In the genomic region with DNA sequence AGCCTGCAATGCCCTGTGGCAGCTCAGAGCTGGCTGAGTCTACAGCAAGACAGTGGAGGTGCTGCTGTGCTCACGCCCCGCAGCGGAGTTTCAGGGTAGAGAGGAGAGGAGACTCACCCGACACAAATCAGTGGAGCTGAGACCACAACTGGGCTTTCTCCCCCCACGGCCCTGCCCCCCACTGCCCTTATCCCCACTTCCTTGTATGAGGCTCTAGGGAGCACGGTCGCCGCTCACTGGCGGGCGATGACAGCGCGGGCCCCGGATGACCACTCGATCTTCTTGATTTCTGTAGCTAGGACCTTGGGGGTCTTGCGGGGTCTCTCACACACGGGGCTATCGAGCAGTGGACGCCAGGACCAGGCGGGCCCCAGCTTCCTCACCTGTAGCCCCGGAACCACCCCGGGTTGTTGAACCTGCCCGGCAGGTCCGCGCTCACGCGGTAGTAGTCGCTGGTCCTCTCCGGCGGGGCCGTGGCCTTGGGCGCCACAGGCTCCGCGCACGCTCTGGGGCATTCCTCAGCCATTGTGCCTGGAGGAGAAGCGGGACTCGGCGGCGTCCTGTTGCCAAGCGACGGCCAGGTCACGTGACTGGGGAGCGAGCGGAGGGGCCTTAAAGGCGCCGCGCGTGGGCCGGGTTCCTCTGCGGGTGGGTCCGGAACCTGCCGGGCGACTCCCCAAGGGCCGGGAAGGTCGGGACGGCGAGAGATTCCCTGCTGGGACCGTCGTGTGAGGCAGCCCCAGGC, we compare ENCODE assay signal across 8 cellular contexts. TPM values are rescaled to one million over a fixed set of nuclear protein-coding genes. Genes with fewer than 3 reads are reported as not detected.
DNase-seq lines count a peak whose midpoint lies in the region; ATAC-seq and TF ChIP-seq lines count a peak whose summit lies in the region.

No MANE protein-coding gene starts in this region.

- H3K9me3 ChIP-seq in OCI-LY7 (ENCODE audit: low read length) (no peaks in the 10 kb centered on the region), esophagus muscularis mucosa (no peaks in the 10 kb centered on the region), muscle layer of colon (ENCODE audit: low read length) (no peaks in the 10 kb centered on the region)

- H3K27me3 ChIP-seq in ACC112 (ENCODE audit: insufficient read depth, low read length) (no peaks in the 10 kb centered on the region), esophagus muscularis mucosa (no peaks in the 10 kb centered on the region), muscle layer of colon (ENCODE audit: control insufficient read depth in 1 of 2, insufficient read depth in 2 of 2, low read length in 2 of 2) (no peaks in the 10 kb centered on the region)

- H3K9me2 ChIP-seq in OCI-LY7 (ENCODE audit: insufficient read depth, low read length) = no peaks in the 10 kb centered on the region

- no peak overlapping the region for H3K27ac ChIP-seq in ACC112 (ENCODE audit: low read depth, low read length)
- H3K27ac ChIP-seq in OCI-LY7 (ENCODE audit: low read depth, low read length, poor library complexity, severe bottlenecking) = no peak overlapping the region
- H3K27ac ChIP-seq in esophagus muscularis mucosa (replicated peaks in 1 of 4) = peak overlapping the region; percentile 78 to 85 (median 84)
- H3K27ac ChIP-seq in muscle layer of colon (ENCODE audit: low read depth, low read length) = peak overlapping the region; percentile 79

- peak overlapping the region; percentile 100 for H3K4me2 ChIP-seq in OCI-LY7 (ENCODE audit: low read length)

- CTCF ChIA-PET in OCI-LY7 (lab: Charles Lee; ENCODE audit: unreplicated experiment) = no interaction called here

- peak overlapping the region; percentile 49 for H3K9ac ChIP-seq in muscle layer of colon (ENCODE audit: low read length)

- peaks cover 4% of the 10 kb centered on the region for H3K27me3 Mint-ChIP-seq in activated T-cell treated with anti-CD3 and anti-CD28 coated beads, Interleukin-2, amount 50 U/mL, for 4 hours (ENCODE audit: low read depth)

- H2AFZ ChIP-seq in ACC112 (ENCODE audit: low read length, unreplicated experiment) = peak overlapping the region; percentile 66
- peak overlapping the region; percentile 99 for H2AFZ ChIP-seq in OCI-LY7 (ENCODE audit: low read length)

- peaks cover 16% of the 10 kb centered on the region for H3K79me2 ChIP-seq in ACC112 (ENCODE audit: control insufficient read depth, insufficient read depth, low read length, unreplicated experiment)
- H3K79me2 ChIP-seq in OCI-LY7 (ENCODE audit: insufficient read depth, low read depth, low read length) = peaks cover 16% of the 10 kb centered on the region; the same call in 1 of the 2 replicates

- no peak for TF ChIP-seq EP300 in esophagus muscularis mucosa (IDR thresholded peaks at IDR 0.05)

- H3K36me3 Mint-ChIP-seq in activated T-cell treated with anti-CD3 and anti-CD28 coated beads, Interleukin-2, amount 50 U/mL, for 4 hours (ENCODE audit: insufficient read depth) = peaks cover 14% of the 10 kb centered on the region

- ATAC-seq in activated T-cell treated with anti-CD3 and anti-CD28 coated beads, Interleukin-2, amount 50 U/mL, for 4 hours = peak; percentile 54 to 59

- H3K4me3 ChIP-seq in ACC112 (ENCODE audit: low read depth, low read length) = peak overlapping the region; percentile 87
- H3K4me3 ChIP-seq in OCI-LY7 (ENCODE audit: low read depth, low read length, poor library complexity, severe bottlenecking) = peak overlapping the region; percentile 89
- H3K4me3 ChIP-seq in esophagus muscularis mucosa = peak overlapping the region; percentile 85 to 100 (median 95)
- peak overlapping the region; percentile 96 to 99 for H3K4me3 ChIP-seq in muscle layer of colon (ENCODE audit: low read depth in 1 of 2, low read length in 2 of 2)

- H3K9me3 Mint-ChIP-seq in activated T-cell treated with anti-CD3 and anti-CD28 coated beads, Interleukin-2, amount 50 U/mL, for 4 hours = no peaks in the 10 kb centered on the region

- POLR2A ChIA-PET in OCI-LY7 (lab: Charles Lee) = no interaction called here

- TF ChIP-seq CTCF in OCI-LY7 (conservative IDR thresholded peaks at IDR 0.05; ENCODE audit: low read length) = 0 out of 2 replicates have a peak, but pooled peaks have one; percentile 28
- TF ChIP-seq CTCF in esophagus muscularis mucosa (IDR thresholded peaks at IDR 0.05) = peak in 1 of 3 experiments; percentile 15

- TF ChIP-seq POLR2A in esophagus muscularis mucosa (IDR thresholded peaks at IDR 0.05; ENCODE audit: low read depth) = no peak

- peaks cover 7% of the 10 kb centered on the region for H3K4me1 ChIP-seq in ACC112 (ENCODE audit: control insufficient read depth, insufficient read depth, low read length, unreplicated experiment)
- peaks cover 18% of the 10 kb centered on the region for H3K4me1 ChIP-seq in OCI-LY7 (ENCODE audit: insufficient read depth, low read length, poor library complexity, severe bottlenecking)
- peaks cover 22 to 44% (median 32%) of the 10 kb centered on the region in 4 donors for H3K4me1 ChIP-seq in esophagus muscularis mucosa
- H3K4me1 ChIP-seq in muscle layer of colon (ENCODE audit: insufficient read depth, low read length) = peaks cover 14% of the 10 kb centered on the region

- H3K4me1 Mint-ChIP-seq in activated T-cell treated with anti-CD3 and anti-CD28 coated beads, Interleukin-2, amount 50 U/mL, for 4 hours (ENCODE audit: low read depth) = peaks cover 16% of the 10 kb centered on the region

- DNase-seq in GM19240 (ENCODE audit: insufficient read length, low spot score) = peak; percentile 58
- DNase-seq in HuH-7.5 (ENCODE audit: low spot score) = peak; percentile 87
- DNase-seq in OCI-LY7 (ENCODE audit: low spot score) = peak; percentile 80
- DNase-seq in activated T-cell treated with anti-CD3 and anti-CD28 coated beads, Interleukin-2, amount 50 U/mL, for 4 hours = peak; percentile 90
- DNase-seq in esophagus muscularis mucosa (ENCODE audit: extremely low spot score) = peak; percentile 97
- peak; percentile 91 for DNase-seq in stimulated activated CD8-positive, alpha-beta memory T cell treated with anti-CD3 and anti-CD28 coated beads, Interleukin-4, amount 100 ng/mL, for 24 hours (ENCODE audit: low read depth)

- peak overlapping the region; percentile 91 for H3K4me3 Mint-ChIP-seq in activated T-cell treated with anti-CD3 and anti-CD28 coated beads, Interleukin-2, amount 50 U/mL, for 4 hours

- 1% methylated on average over 27 of the region's 58 CpGs for WGBS in esophagus muscularis mucosa

- H4K20me1 ChIP-seq in OCI-LY7 (ENCODE audit: insufficient read depth, low read length) = no peaks in the 10 kb centered on the region

- intact Hi-C loops in OCI-LY7 (cut with micrococcal nuclease; ENCODE audit: unreplicated experiment) (no loop called here), esophagus muscularis mucosa (cut with DNase I) (no loop called here)

- H3K36me3 ChIP-seq in ACC112 (ENCODE audit: insufficient read depth, low read length) = peaks cover 9% of the 10 kb centered on the region; the same call in 1 of the 2 replicates
- H3K36me3 ChIP-seq in OCI-LY7 (ENCODE audit: insufficient read depth, low read length) = peaks cover 29% of the 10 kb centered on the region
- H3K36me3 ChIP-seq in esophagus muscularis mucosa = peaks cover 9 to 30% (median 28%) of the 10 kb centered on the region in 4 donors
- peaks cover 29% of the 10 kb centered on the region for H3K36me3 ChIP-seq in muscle layer of colon (ENCODE audit: insufficient read depth, low read length)

- no TSS peak for BruUV-seq in OCI-LY7 (replicated peaks; lab: Mats Ljungman, UMichigan)

RNA-seq across cellular contexts. Expression of gene MRPS2, which starts 1.0 kb away (rescaled TPM):
- 30.2 and 42.7 TPM in 2 replicates for total RNA-seq in OCI-LY7 (2014; rRNA removed; shearing (Covaris generic))
- 50.3 and 55.7 TPM in 2 replicates for total RNA-seq in OCI-LY7 (2022)
- total RNA-seq in activated T-cell treated with anti-CD3 and anti-CD28 coated beads, Interleukin-2, amount 50 U/mL, for 4 hours = 100 to 1,000 TPM in 1 of 3 donors, 10 to 100 TPM in 2; 85.3 to 110 (median 85.7) TPM
- total RNA-seq in esophagus muscularis mucosa = 10 to 100 TPM; 19.5 to 47.3 (median 37.9) TPM

RNA-seq across cellular contexts. Expression of gene PPP1R26, which starts 19.9 kb away (rescaled TPM):
- total RNA-seq in OCI-LY7 (2014; rRNA removed; shearing (Covaris generic)) = 1.5 TPM in 2 replicates
- total RNA-seq in OCI-LY7 (2022) = 0.21 and 0.52 TPM in 2 replicates
- total RNA-seq in activated T-cell treated with anti-CD3 and anti-CD28 coated beads, Interleukin-2, amount 50 U/mL, for 4 hours = 1 to 10 TPM in 2 of 3 donors, under 1 TPM in 1; 0.94 to 2.4 (median 1.2) TPM
- total RNA-seq in esophagus muscularis mucosa = 10 to 100 TPM in 3 of 4 donors, 1 to 10 TPM in 1; 10.0 to 31.1 (median 18.2) TPM

RNA-seq across cellular contexts. Expression of gene LCN1, which starts 21.7 kb away (rescaled TPM):
- total RNA-seq in OCI-LY7 (2014; rRNA removed; shearing (Covaris generic)) = not detected in 2 replicates
- not detected in 2 replicates for total RNA-seq in OCI-LY7 (2022)
- not detected for total RNA-seq in activated T-cell treated with anti-CD3 and anti-CD28 coated beads, Interleukin-2, amount 50 U/mL, for 4 hours
- not detected for total RNA-seq in esophagus muscularis mucosa

RNA-seq across cellular contexts. Expression of gene OBP2A, which starts 46.4 kb away (rescaled TPM):
- not detected in 2 replicates for total RNA-seq in OCI-LY7 (2014; rRNA removed; shearing (Covaris generic))
- total RNA-seq in OCI-LY7 (2022) (not detected in 2 replicates), esophagus muscularis mucosa (not detected)
- not detected for total RNA-seq in activated T-cell treated with anti-CD3 and anti-CD28 coated beads, Interleukin-2, amount 50 U/mL, for 4 hours

Comparison
In these comparisons a context has a peak if more than half of its experiments do, and no peak if none do; other contexts are left out.
1. H3K27ac ChIP-seq: peak in esophagus muscularis mucosa (4 of 4) and muscle layer of colon (single experiment); none in ACC112 (single experiment) and OCI-LY7 (single experiment).
2. Peak in every context shown above with its lines, with median percentiles within 50 percentile points of each other: H3K4me3 ChIP-seq and DNase-seq.